Comparison of ENCODE assay signal across 8 cellular contexts in the genomic region with DNA sequence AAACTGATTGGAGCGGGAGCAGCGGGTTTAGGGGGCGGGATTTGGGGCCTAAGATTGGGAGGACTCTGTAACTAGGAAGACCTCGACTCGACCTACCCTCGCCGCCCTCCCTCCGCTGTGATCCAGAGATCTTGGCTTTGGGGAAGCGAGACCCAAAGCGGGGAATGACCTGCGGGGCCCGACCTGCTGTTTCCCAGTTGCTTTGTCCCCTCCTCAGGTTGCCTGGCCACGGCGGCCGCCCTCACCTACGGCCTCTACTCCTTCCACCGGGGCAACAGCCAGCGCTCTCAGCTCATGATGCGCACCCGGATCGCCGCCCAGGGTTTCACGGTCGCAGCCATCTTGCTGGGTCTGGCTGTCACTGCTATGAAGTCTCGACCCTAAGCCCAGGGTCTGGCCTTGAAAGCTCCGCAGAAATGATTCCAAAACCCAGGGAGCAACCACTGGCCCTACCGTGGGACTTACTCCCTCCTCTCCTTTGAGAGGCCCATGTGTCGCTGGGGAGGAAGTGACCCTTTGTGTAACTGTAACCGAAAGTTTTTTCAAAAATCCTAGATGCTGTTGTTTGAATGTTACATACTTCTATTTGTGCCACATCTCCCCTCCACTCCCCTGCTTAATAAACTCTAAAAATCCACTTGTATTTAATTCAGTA. TPM values are rescaled to one million over a fixed set of nuclear protein-coding genes. Genes with fewer than 3 reads are reported as not detected.
DNase-seq lines count a peak whose midpoint lies in the region; ATAC-seq and TF ChIP-seq lines count a peak whose summit lies in the region.

No MANE protein-coding gene starts in this region.

- H3K27me3 Mint-ChIP-seq in T-helper 17 cell = no peaks in the 10 kb centered on the region

- peak overlapping the region; percentile 73 for H3K4me2 ChIP-seq in parathyroid adenoma (ENCODE audit: low read length)

- no peak overlapping the region for H2AFZ ChIP-seq in ACC112 (ENCODE audit: low read length, unreplicated experiment)
- peak overlapping the region; percentile 99 for H2AFZ ChIP-seq in parathyroid adenoma

- H3K36me3 ChIP-seq in ACC112 (ENCODE audit: insufficient read depth, low read length) = peaks cover 7% of the 10 kb centered on the region; the same call in 1 of the 2 replicates
- no peaks in the 10 kb centered on the region for H3K36me3 ChIP-seq in parathyroid adenoma (ENCODE audit: control insufficient read depth, insufficient read depth, low read length)

- H3K4me3 ChIP-seq in ACC112 (ENCODE audit: low read depth, low read length) (peak overlapping the region; percentile 84), fibroblast of villous mesenchyme (ENCODE audit: low read depth, low read length) (peak overlapping the region; percentile 83), parathyroid adenoma (ENCODE audit: low read depth, low read length) (peak overlapping the region; percentile 85)

- H3K36me3 Mint-ChIP-seq in T-helper 17 cell (ENCODE audit: low read depth) = no peaks in the 10 kb centered on the region

- TF ChIP-seq CTCF in fibroblast of villous mesenchyme (IDR thresholded peaks at IDR 0.05; ENCODE audit: insufficient read depth, low read depth, low read length) (no peak), parathyroid adenoma (IDR thresholded peaks at IDR 0.05) (no peak)

- no peaks in the 10 kb centered on the region for H3K9me3 ChIP-seq in T-helper 17 cell (ENCODE audit: control insufficient read depth, low read length, poor library complexity, severe bottlenecking)
- H3K9me3 ChIP-seq in parathyroid adenoma (ENCODE audit: control insufficient read depth, low read length) = no peaks in the 10 kb centered on the region

- peak overlapping the region; percentile 97 for H3K4me3 Mint-ChIP-seq in T-helper 17 cell

- H3K27ac Mint-ChIP-seq in T-helper 17 cell = peak overlapping the region; percentile 98

- H3K27ac ChIP-seq in ACC112 (ENCODE audit: low read depth, low read length) (peak overlapping the region; percentile 87), parathyroid adenoma (peak overlapping the region; percentile 100)

- H3K27me3 ChIP-seq in ACC112 (ENCODE audit: insufficient read depth, low read length) (no peaks in the 10 kb centered on the region), parathyroid adenoma (ENCODE audit: control insufficient read depth, insufficient read depth, low read length) (no peaks in the 10 kb centered on the region)

- H3K9ac ChIP-seq in parathyroid adenoma = peak overlapping the region; percentile 82

- H3K79me2 ChIP-seq in ACC112 (ENCODE audit: control insufficient read depth, insufficient read depth, low read length, unreplicated experiment) (peaks cover 35% of the 10 kb centered on the region), parathyroid adenoma (peaks cover 29% of the 10 kb centered on the region)

- H3K4me1 ChIP-seq in ACC112 (ENCODE audit: control insufficient read depth, insufficient read depth, low read length, unreplicated experiment) = peaks cover 15% of the 10 kb centered on the region
- H3K4me1 ChIP-seq in parathyroid adenoma = peaks cover 15% of the 10 kb centered on the region

- peaks cover 35% of the 10 kb centered on the region for H3K4me1 Mint-ChIP-seq in T-helper 17 cell

- ATAC-seq in GM18870 (IDR thresholded peaks at IDR 0.05; ENCODE audit: unreplicated experiment) = peak; percentile 14
- ATAC-seq in HG03060 (IDR thresholded peaks at IDR 0.05; ENCODE audit: low read depth, unreplicated experiment) = peak; percentile 20
- peak; percentile 48 for ATAC-seq in T-helper 17 cell

- DNase-seq in T-helper 17 cell (peak in 1 of 3 donors; percentile 96), fibroblast of villous mesenchyme (ENCODE audit: low read depth) (no peak), HPDE6-E6E7 (ENCODE audit: extremely low spot score) (no peak), NAMALWA (ENCODE audit: low spot score) (no peak)

RNA-seq across cellular contexts. Expression of a gene that starts 0.7 kb away (rescaled TPM):
- total RNA-seq in T-helper 17 cell = 100 to 1,000 TPM; 119 to 135 TPM
- total RNA-seq in fibroblast of villous mesenchyme = 19.0 and 33.5 TPM in 2 replicates

RNA-seq across cellular contexts. Expression of a gene that starts 0.8 kb away (rescaled TPM):
- total RNA-seq in T-helper 17 cell (10 to 100 TPM; 17.9 to 19.2 TPM), fibroblast of villous mesenchyme (9.3 and 13.8 TPM in 2 replicates)

RNA-seq across cellular contexts. Expression of a gene that starts 24.0 kb away (rescaled TPM):
- total RNA-seq in T-helper 17 cell (1 to 10 TPM; 7.3 to 7.6 TPM), fibroblast of villous mesenchyme (13.4 and 17.7 TPM in 2 replicates)

RNA-seq across cellular contexts. Expression of a gene that starts 27.1 kb away (rescaled TPM):
- 10 to 100 TPM; 65.3 to 69.4 TPM for total RNA-seq in T-helper 17 cell
- 86.3 and 118 TPM in 2 replicates for total RNA-seq in fibroblast of villous mesenchyme

RNA-seq across cellular contexts. Expression of a gene that starts 27.7 kb away (rescaled TPM):
- total RNA-seq in T-helper 17 cell (10 to 100 TPM; 73.9 to 76.7 TPM), fibroblast of villous mesenchyme (65.4 and 107 TPM in 2 replicates)
